ENCODE assay signal across 13 cellular contexts in genomic region chr3:71425491-71426071, GRCh38.
DNase-seq lines count a peak whose midpoint lies in the region; ATAC-seq, FAIRE-seq and TF ChIP-seq lines count a peak whose summit lies in the region.
"Had no signal": no experiment of that assay in that cellular context is flagged by ENCODE, and none has a peak within 500 bp of the region (broad histone marks: within the 10 kb centered on the region; RNA-seq: fewer than 3 reads in every experiment).

No MANE protein-coding gene starts in this region.

- no peaks in the 10 kb centered on the region for H4K20me1 ChIP-seq in smooth muscle cell (ENCODE audit: low read depth)

- H3K4me1 Mint-ChIP-seq in activated CD4-positive, alpha-beta T cell treated with anti-CD3 and anti-CD28 coated beads for 36 hours, result peaks cover 95% of the 10 kb centered on the region

- H3K9me3 Mint-ChIP-seq in activated CD4-positive, alpha-beta T cell treated with anti-CD3 and anti-CD28 coated beads for 36 hours (ENCODE audit: low read depth), result no peaks in the 10 kb centered on the region

- H3K27me3 ChIP-seq in bronchial epithelial cell (ENCODE audit: control insufficient read depth, insufficient read depth, low read length) (no peaks in the 10 kb centered on the region), smooth muscle cell (ENCODE audit: low read depth) (no peaks in the 10 kb centered on the region)

- intact Hi-C loops in activated CD4-positive, alpha-beta T cell treated with anti-CD3 and anti-CD28 coated beads for 36 hours (cut with DNase I, micrococcal nuclease), result no loop called here

- no peaks in the 10 kb centered on the region for H3F3A ChIP-seq in smooth muscle cell (ENCODE audit: low read depth)

- peaks cover 31% of the 10 kb centered on the region for H3K79me2 ChIP-seq in smooth muscle cell (ENCODE audit: low read depth)

- H3K27ac ChIP-seq in smooth muscle cell (ENCODE audit: low read depth), result peak overlapping the region; percentile 66
- H3K27ac ChIP-seq: A549, psoas muscle had no signal

- FAIRE-seq in bronchial epithelial cell (lab: Jason Lieb, UNC), result no peak
- FAIRE-seq: A549, GM12878 had no signal

- H3K4me3 ChIP-seq in bronchial epithelial cell (ENCODE audit: low read depth, low read length), result no peak overlapping the region
- no peak overlapping the region for H3K4me3 ChIP-seq in smooth muscle cell
- H3K4me3 ChIP-seq: A549, GM12878, psoas muscle had no signal

- H3K27me3 Mint-ChIP-seq in activated CD4-positive, alpha-beta T cell treated with anti-CD3 and anti-CD28 coated beads for 36 hours, result no peaks in the 10 kb centered on the region

- H3K9ac ChIP-seq in smooth muscle cell (ENCODE audit: low read depth), result no peak overlapping the region

- 46% methylated on average over 2 of the region's 2 CpGs for WGBS in smooth muscle cell (ENCODE audit: low lambda C conversion rate)

- no peak overlapping the region for H3K4me2 ChIP-seq in smooth muscle cell
- H3K4me2 ChIP-seq: A549 had no signal

- H3K4me1 ChIP-seq in smooth muscle cell (ENCODE audit: low read depth), result no peaks in the 10 kb centered on the region

- no peak for TF ChIP-seq CTCF in bronchial epithelial cell (IDR thresholded peaks at IDR 0.05; ENCODE audit: insufficient read depth, low read length, severe bottlenecking)
- TF ChIP-seq CTCF in smooth muscle cell (IDR thresholded peaks at IDR 0.05; ENCODE audit: borderline replicate concordance, insufficient read depth, poor library complexity, severe bottlenecking), result no peak

- no peak for ATAC-seq in activated CD4-positive, alpha-beta T cell treated with anti-CD3 and anti-CD28 coated beads for 36 hours
- ATAC-seq: A549, GM12878, psoas muscle had no signal

- CTCF ChIA-PET in activated CD4-positive, alpha-beta T cell treated with anti-CD3 and anti-CD28 coated beads for 36 hours (lab: Charles Lee), result interaction anchor here (0.6 to 1.4 kb wide), 7 partner anchors 14 to 364 kb away, joined by 3 to 6 read pairs (median 3); no protein-coding TSS in a partner anchor

- no peaks in the 10 kb centered on the region for H3K9me3 ChIP-seq in smooth muscle cell (replicated peaks; ENCODE audit: low read depth)
- H3K9me3 ChIP-seq: A549, psoas muscle had no signal

- H2AFZ ChIP-seq in smooth muscle cell (ENCODE audit: low read depth), result no peak overlapping the region

- H3K36me3 ChIP-seq in bronchial epithelial cell (ENCODE audit: control insufficient read depth, insufficient read depth, low read length), result no peaks in the 10 kb centered on the region
- H3K36me3 ChIP-seq in smooth muscle cell (ENCODE audit: low read depth), result no peaks in the 10 kb centered on the region

- peak overlapping the region; percentile 7 for H3K27ac Mint-ChIP-seq in activated CD4-positive, alpha-beta T cell treated with anti-CD3 and anti-CD28 coated beads for 36 hours

- peaks cover 23% of the 10 kb centered on the region for H3K36me3 Mint-ChIP-seq in activated CD4-positive, alpha-beta T cell treated with anti-CD3 and anti-CD28 coated beads for 36 hours (ENCODE audit: low read depth)

- no peak overlapping the region for H3K4me3 Mint-ChIP-seq in activated CD4-positive, alpha-beta T cell treated with anti-CD3 and anti-CD28 coated beads for 36 hours

- POLR2A ChIA-PET in activated CD4-positive, alpha-beta T cell treated with anti-CD3 and anti-CD28 coated beads for 36 hours (lab: Charles Lee), result interaction anchor here (0.6 to 1.0 kb wide), 2 partner anchors 35 to 51 kb away, joined by 3 to 9 read pairs; no protein-coding TSS in a partner anchor

- peak; percentile 50 for DNase-seq in activated CD4-positive, alpha-beta T cell treated with anti-CD3 and anti-CD28 coated beads for 36 hours
- no peak for DNase-seq in activated CD4-positive, alpha-beta T cell treated with anti-CD3 and anti-CD28 coated beads, Interleukin-2, amount 50 U/mL, for 4 hours
- DNase-seq in LoVo (ENCODE audit: low spot score), result peak; percentile 57
- DNase-seq in bronchial epithelial cell (ENCODE audit: low read depth), result peak; percentile 74
- no peak for DNase-seq in smooth muscle cell (lab: John Stamatoyannopoulos, UW; ENCODE audit: unreplicated experiment)
- DNase-seq in NCI-H510A treated with DMSO at 0.1 percent for 48 hours (lab: John Stamatoyannopoulos, UW), result no peak
- no peak for DNase-seq in NCI-H524 treated with DMSO at 0.1 percent for 48 hours (lab: John Stamatoyannopoulos, UW)
- DNase-seq in NCI-H1436 (lab: John Stamatoyannopoulos, UW), result no peak
- DNase-seq: activated CD8-positive, alpha-beta memory T cell treated with anti-CD3 and anti-CD28 coated beads, Interleukin-2, amount 50 U/mL, for 4 hours; psoas muscle; Right ventricle myocardium superior had no signal

Comparison
In these comparisons a context has a peak if more than half of its experiments do, and no peak if none do; other contexts are left out.
1. DNase-seq: peak in activated CD4-positive, alpha-beta T cell treated with anti-CD3 and anti-CD28 coated beads for 36 hours (single experiment), LoVo (single experiment) and bronchial epithelial cell (single experiment); none in activated CD4-positive, alpha-beta T cell treated with anti-CD3 and anti-CD28 coated beads, Interleukin-2, amount 50 U/mL, for 4 hours (0 of 2), smooth muscle cell (single experiment), NCI-H510A treated with DMSO at 0.1 percent for 48 hours (single experiment), NCI-H524 treated with DMSO at 0.1 percent for 48 hours (single experiment) and NCI-H1436 (single experiment).